In genomic region chr3:193902557-193903256, GRCh38 we compare ENCODE assay signal across 18 cellular contexts.
DNase-seq lines count a peak whose midpoint lies in the region; ATAC-seq and TF ChIP-seq lines count a peak whose summit lies in the region.
"Had no signal": no experiment of that assay in that cellular context is flagged by ENCODE, and none has a peak within 500 bp of the region (broad histone marks: within the 10 kb centered on the region; RNA-seq: fewer than 3 reads in every experiment).

No MANE protein-coding gene starts in this region.

- no peaks in the 10 kb centered on the region for H4K20me1 ChIP-seq in mammary epithelial cell (ENCODE audit: insufficient read depth, low read length)

- dilution Hi-C loops in mammary epithelial cell (cut with HindIII; ENCODE audit: low sequenced_read_pairs): no loop called here

- H3K36me3 ChIP-seq in mammary epithelial cell (ENCODE audit: insufficient read depth, low read length): no peaks in the 10 kb centered on the region
- no peaks in the 10 kb centered on the region for H3K36me3 ChIP-seq in breast epithelium
- H3K36me3 ChIP-seq: right atrium auricular region, transverse colon had no signal

- H3K27me3 ChIP-seq in mammary epithelial cell (ENCODE audit: insufficient read depth, low read length): no peaks in the 10 kb centered on the region
- no peaks in the 10 kb centered on the region for H3K27me3 ChIP-seq in breast epithelium
- H3K27me3 ChIP-seq: right atrium auricular region, transverse colon had no signal

- H3K27ac ChIP-seq in mammary epithelial cell (ENCODE audit: insufficient read depth, low read depth, low read length) (no peak overlapping the region), breast epithelium (no peak overlapping the region)
- H3K27ac ChIP-seq: C4-2B, right atrium auricular region, RWPE1, transverse colon had no signal

- BruUV-seq in mammary epithelial cell (replicated peaks; lab: Mats Ljungman, UMichigan): no TSS peak

- H3K9me3 ChIP-seq in mammary epithelial cell (replicated peaks; ENCODE audit: insufficient read depth, low read length) (no peaks in the 10 kb centered on the region), breast epithelium (no peaks in the 10 kb centered on the region)
- H3K9me3 ChIP-seq: transverse colon had no signal

- DNase-seq in mammary epithelial cell: no peak
- DNase-seq in breast epithelium (ENCODE audit: low spot score in 2 of 2): no peak
- peak; percentile 74 for DNase-seq in NCI-H345 (lab: John Stamatoyannopoulos, UW)
- peak; percentile 23 for DNase-seq in iPS-NIHi11 (ENCODE audit: low spot score)
- no peak for DNase-seq in type B pancreatic cell (ENCODE audit: extremely low spot score, unreplicated experiment)
- DNase-seq in HPDE6-E6E7 (ENCODE audit: extremely low spot score): no peak
- DNase-seq in DMS 273 (lab: John Stamatoyannopoulos, UW; ENCODE audit: unreplicated experiment): no peak
- DNase-seq: ACHN; activated CD4-positive, alpha-beta T cell treated with anti-CD3 and anti-CD28 coated beads, Interleukin-2, amount 50 U/mL, for 48 hours; activated naive CD4-positive, alpha-beta T cell treated with anti-CD3 and anti-CD28 coated beads for 36 hours; anterior cingulate cortex; NCI-H187 treated with DMSO at 0.1 percent for 48 hours; stimulated activated naive CD4-positive, alpha-beta T cell; transverse colon had no signal

- H3K27me3 Mint-ChIP-seq in type B pancreatic cell: no peaks in the 10 kb centered on the region

- H3K4me1 ChIP-seq in mammary epithelial cell (ENCODE audit: insufficient read depth, low read length): no peaks in the 10 kb centered on the region
- H3K4me1 ChIP-seq in breast epithelium: no peaks in the 10 kb centered on the region
- H3K4me1 ChIP-seq: right atrium auricular region, transverse colon had no signal

- CTCF ChIA-PET in mammary epithelial cell (lab: Charles Lee; ENCODE audit: low non-redundant PET): no interaction called here

- peak overlapping the region; percentile 39 for H3K27ac Mint-ChIP-seq in type B pancreatic cell
- H3K27ac Mint-ChIP-seq: activated naive CD4-positive, alpha-beta T cell treated with anti-CD3 and anti-CD28 coated beads for 36 hours had no signal

- H3K9ac ChIP-seq in mammary epithelial cell (ENCODE audit: insufficient read depth, low read length): no peak overlapping the region

- WGBS in mammary epithelial cell (ENCODE audit: low coverage, missing lambda C conversion rate): 49% methylated on average over 12 of the region's 12 CpGs

- no peak for ATAC-seq in GM21619 (IDR thresholded peaks at IDR 0.05; ENCODE audit: unreplicated experiment)

- no peak overlapping the region for H3K4me2 ChIP-seq in mammary epithelial cell (ENCODE audit: insufficient read depth, low read depth, low read length)

- H3K79me2 ChIP-seq in mammary epithelial cell (ENCODE audit: insufficient read depth, low read length): no peaks in the 10 kb centered on the region

- intact Hi-C loops in mammary epithelial cell (cut with micrococcal nuclease): no loop called here
- intact Hi-C loops in breast epithelium (cut with DNase I; ENCODE audit: low total_unique reads): no loop called here

- peak overlapping the region; percentile 23 for H3K4me3 Mint-ChIP-seq in type B pancreatic cell
- H3K4me3 Mint-ChIP-seq: activated naive CD4-positive, alpha-beta T cell treated with anti-CD3 and anti-CD28 coated beads for 36 hours had no signal

- no peak for TF ChIP-seq POLR2A in breast epithelium (IDR thresholded peaks at IDR 0.05)

- peak overlapping the region; percentile 39 for H2AFZ ChIP-seq in mammary epithelial cell (ENCODE audit: low read depth, low read length)

- H3K4me1 Mint-ChIP-seq in type B pancreatic cell (ENCODE audit: unreplicated experiment): peaks cover 59% of the 10 kb centered on the region

- peaks cover 3% of the 10 kb centered on the region for H3K9me3 Mint-ChIP-seq in type B pancreatic cell
- H3K9me3 Mint-ChIP-seq: activated naive CD4-positive, alpha-beta T cell treated with anti-CD3 and anti-CD28 coated beads for 36 hours had no signal

- H3K4me3 ChIP-seq in mammary epithelial cell (replicated peaks in 1 of 3; ENCODE audit: insufficient read depth in 1 of 3, low read depth in 2 of 3, low read length in 3 of 3) (no peak overlapping the region), breast epithelium (no peak overlapping the region)
- H3K4me3 ChIP-seq: right atrium auricular region, transverse colon had no signal

- TF ChIP-seq CTCF in mammary epithelial cell (conservative IDR thresholded peaks at IDR 0.05 in 1 of 2, IDR thresholded peaks at IDR 0.05 in 1 of 2; ENCODE audit: extremely low read depth in 1 of 2, insufficient read depth in 1 of 2, low read depth in 1 of 2, low read length in 2 of 2) (no peak), breast epithelium (IDR thresholded peaks at IDR 0.05) (no peak), type B pancreatic cell (conservative IDR thresholded peaks at IDR 0.05) (no peak)

- no peaks in the 10 kb centered on the region for H3K36me3 Mint-ChIP-seq in type B pancreatic cell

- in situ Hi-C loops in mammary epithelial cell (cut with MboI; ENCODE audit: low sequenced_read_pairs in 2 of 2): no loop called here

Comparison
In these comparisons a context has a peak if more than half of its experiments do, and no peak if none do; other contexts are left out.
1. DNase-seq: peak in NCI-H345 (single experiment) and iPS-NIHi11 (single experiment); none in mammary epithelial cell (single experiment), breast epithelium (0 of 2), type B pancreatic cell (single experiment), HPDE6-E6E7 (single experiment) and DMS 273 (single experiment).